In the genomic region with DNA sequence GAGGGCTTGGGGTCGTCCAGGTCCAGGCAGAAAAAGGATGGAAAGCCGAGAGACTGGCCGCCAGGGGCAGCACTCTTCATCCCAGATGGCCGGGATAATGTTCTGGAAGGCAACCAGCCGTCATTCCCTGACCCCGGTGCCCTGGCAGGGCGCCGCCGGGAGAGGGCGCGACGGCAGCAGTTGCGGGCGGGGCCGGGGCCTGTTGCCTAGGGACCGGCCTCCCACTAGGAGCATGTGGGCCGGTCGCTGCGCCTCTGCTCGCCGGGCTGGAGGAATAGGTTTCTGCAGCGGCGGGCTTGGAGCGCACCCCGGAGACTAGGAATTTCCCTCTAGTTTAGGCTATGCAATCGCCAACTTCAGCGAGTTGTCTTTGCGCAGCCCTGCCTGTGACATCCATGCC, we compare ENCODE assay signal across 8 cellular contexts. TPM values are rescaled to one million over a fixed set of nuclear protein-coding genes. Genes with fewer than 3 reads are reported as not detected.
DNase-seq lines count a peak whose midpoint lies in the region; ATAC-seq and TF ChIP-seq lines count a peak whose summit lies in the region.

No MANE protein-coding gene starts in this region.

- TF ChIP-seq CTCF in AG04449 (IDR thresholded peaks at IDR 0.05; ENCODE audit: insufficient read depth, low read length, missing control alignments): peak; percentile 86
- peak; percentile 49 for TF ChIP-seq CTCF in mucosa of descending colon (IDR thresholded peaks at IDR 0.05)

- no peaks in the 10 kb centered on the region for H3K36me3 ChIP-seq in mucosa of descending colon (ENCODE audit: low read depth)

- H3K4me3 ChIP-seq in AG04449 (ENCODE audit: low read depth, low read length): no peak overlapping the region
- H3K4me3 ChIP-seq in mucosa of descending colon: no peak overlapping the region

- peak; percentile 88 for ATAC-seq in esophagus mucosa
- peak; percentile 92 for ATAC-seq in mucosa of descending colon
- ATAC-seq in GM21737 (IDR thresholded peaks at IDR 0.05; ENCODE audit: unreplicated experiment): no peak
- no peak for ATAC-seq in activated CD4-positive, CD25-positive, alpha-beta regulatory T cell treated with anti-CD3 and anti-CD28 coated beads, Interleukin-2, amount 50 U/mL, for 24 hours
- no peak for ATAC-seq in GM19397 (IDR thresholded peaks at IDR 0.05; ENCODE audit: unreplicated experiment)

- CTCF ChIA-PET in AG04449 (lab: Yijun Ruan, JAX): interaction anchor here (1.0 to 7.9 kb wide), 5 partner anchors 9 to 192 kb away, joined by 4 to 77 read pairs (median 6); a partner anchor contains a TSS

- H3K9me3 ChIP-seq in mucosa of descending colon: no peaks in the 10 kb centered on the region

- DNase-seq in AG04449 (ENCODE audit: low read depth, low spot score): no peak
- peak; percentile 29 for DNase-seq in NCI-H1092 (lab: John Stamatoyannopoulos, UW)
- DNase-seq in mucosa of descending colon: peak; percentile 66 to 77 (median 74)
- DNase-seq in stimulated activated CD4-positive, alpha-beta T cell treated with anti-CD3 and anti-CD28 coated beads, Interleukin-2, amount 100 ng/mL, for 48 hours: no peak

- POLR2A ChIA-PET in AG04449 (lab: Yijun Ruan, JAX): no interaction called here

- H3K4me1 ChIP-seq in mucosa of descending colon (ENCODE audit: low read depth): no peaks in the 10 kb centered on the region

- intact Hi-C loops in mucosa of descending colon (cut with DNase I, micrococcal nuclease): no loop called here

RNA-seq across cellular contexts. Expression of a gene that starts 11.0 kb away (rescaled TPM):
- total RNA-seq in esophagus mucosa (not detected), mucosa of descending colon (not detected)

Comparison
In these comparisons a context has a peak if more than half of its experiments do, and no peak if none do; other contexts are left out.
1. DNase-seq: peak in NCI-H1092 (single experiment) and mucosa of descending colon (3 of 3); none in AG04449 (single experiment) and stimulated activated CD4-positive, alpha-beta T cell treated with anti-CD3 and anti-CD28 coated beads, Interleukin-2, amount 100 ng/mL, for 48 hours (0 of 2).
2. ATAC-seq: peak in esophagus mucosa (single experiment) and mucosa of descending colon (single experiment); none in GM21737 (single experiment), activated CD4-positive, CD25-positive, alpha-beta regulatory T cell treated with anti-CD3 and anti-CD28 coated beads, Interleukin-2, amount 50 U/mL, for 24 hours (0 of 2) and GM19397 (single experiment).